In the genomic region with DNA sequence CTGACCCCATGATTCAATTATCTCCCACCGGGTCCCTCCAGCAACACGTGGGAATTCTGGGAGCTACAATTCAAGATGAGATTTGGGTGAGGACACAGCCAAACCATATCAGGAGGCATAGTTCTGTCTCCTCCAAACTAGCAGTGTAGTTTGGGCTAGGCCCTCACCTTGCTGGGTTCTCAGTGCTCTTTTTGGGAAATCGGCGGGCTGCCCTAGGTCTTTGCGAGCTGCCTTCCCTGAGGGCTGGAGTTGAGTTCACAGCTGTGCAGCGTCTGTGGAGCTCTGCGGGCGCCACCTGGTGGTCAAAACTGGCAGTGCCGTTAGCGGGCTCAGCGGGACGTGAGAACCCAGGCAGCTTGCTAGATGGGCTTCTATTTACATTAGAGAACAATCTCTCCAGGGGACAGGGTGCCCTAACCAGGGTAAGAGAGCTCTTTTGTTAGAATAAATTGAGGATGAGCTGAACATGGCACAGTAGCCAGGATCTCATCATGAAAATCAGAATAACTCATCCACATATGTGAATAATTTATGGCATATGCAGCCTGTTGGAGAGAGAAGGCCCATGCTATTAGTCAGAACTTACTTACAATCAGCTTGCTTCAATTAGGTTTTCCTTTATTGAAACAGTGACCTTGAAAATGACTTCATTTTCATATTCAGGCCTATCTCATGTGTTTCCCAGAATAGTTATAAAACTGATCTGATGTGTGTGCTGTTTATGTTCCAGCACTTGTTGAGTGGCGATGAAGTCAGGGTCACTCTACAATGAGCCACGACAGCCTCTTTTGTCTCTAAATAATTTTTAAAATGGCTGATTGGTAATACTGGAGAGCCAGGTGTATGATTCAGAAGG, we compare ENCODE assay signal across 8 cellular contexts. TPM values are rescaled to one million over a fixed set of nuclear protein-coding genes. Genes with fewer than 3 reads are reported as not detected.
DNase-seq lines count a peak whose midpoint lies in the region; TF ChIP-seq lines count a peak whose summit lies in the region.

No MANE protein-coding gene starts in this region.

- no peak overlapping the region for H3K27ac ChIP-seq in suprapubic skin

- intact Hi-C loops in activated T-helper 1 cell treated with anti-CD3 and anti-CD28 coated beads, Interleukin-12 subunit alpha, Interleukin-12 subunit beta, Interleukin-2, Interleukin-4 antibody, amounts not matched to agents 30 ng/mL and 10 ng/mL and 1 ng/mL, durations not matched to agents 14 hours and 24 hours and 36 hours (cut with micrococcal nuclease) = loop anchor here (1.0 kb wide), 4 partner anchors 8 to 215 kb away; a partner anchor contains a TSS

- H3K4me3 Mint-ChIP-seq in activated T-helper 1 cell treated with anti-CD3 and anti-CD28 coated beads, Interleukin-12 subunit alpha, Interleukin-12 subunit beta, Interleukin-2, Interleukin-4 antibody, amounts not matched to agents 30 ng/mL and 10 ng/mL and 1 ng/mL, durations not matched to agents 14 hours and 24 hours and 36 hours = no peak overlapping the region

- H3K4me1 Mint-ChIP-seq in activated T-helper 1 cell treated with anti-CD3 and anti-CD28 coated beads, Interleukin-12 subunit alpha, Interleukin-12 subunit beta, Interleukin-2, Interleukin-4 antibody, amounts not matched to agents 30 ng/mL and 10 ng/mL and 1 ng/mL, durations not matched to agents 14 hours and 24 hours and 36 hours (ENCODE audit: low read depth) = peaks cover 8% of the 10 kb centered on the region

- no peaks in the 10 kb centered on the region for H3K9me3 ChIP-seq in suprapubic skin

- no peaks in the 10 kb centered on the region for H3K36me3 ChIP-seq in suprapubic skin

- no peak for TF ChIP-seq EP300 in suprapubic skin (IDR thresholded peaks at IDR 0.05)

- 15% methylated on average over 13 of the region's 14 CpGs for WGBS in suprapubic skin

- no peak for TF ChIP-seq POLR2A in suprapubic skin (IDR thresholded peaks at IDR 0.05)

- TF ChIP-seq CTCF in fibroblast of villous mesenchyme (IDR thresholded peaks at IDR 0.05; ENCODE audit: insufficient read depth, low read depth, low read length) = peak; percentile 94
- peak; percentile 80 to 96 for TF ChIP-seq CTCF in suprapubic skin (IDR thresholded peaks at IDR 0.05)

- no peak overlapping the region for H3K4me3 ChIP-seq in fibroblast of villous mesenchyme (ENCODE audit: low read depth, low read length)
- H3K4me3 ChIP-seq in suprapubic skin = no peak overlapping the region

- DNase-seq in GF-D8 (lab: John Stamatoyannopoulos, UW) (peak; percentile 50), H4 (ENCODE audit: low spot score) (peak; percentile 69), Kasumi-1 (lab: John Stamatoyannopoulos, UW) (peak; percentile 80 to 84), RKO (ENCODE audit: low spot score) (peak; percentile 73), fibroblast of villous mesenchyme (ENCODE audit: low read depth) (peak; percentile 78), occipital lobe (lab: John Stamatoyannopoulos, UW) (peak; percentile 70), suprapubic skin (ENCODE audit: low spot score in 2 of 2) (peak; percentile 93 to 94)
- DNase-seq in activated T-helper 1 cell treated with anti-CD3 and anti-CD28 coated beads, Interleukin-12 subunit alpha, Interleukin-12 subunit beta, Interleukin-2, Interleukin-4 antibody, amounts not matched to agents 30 ng/mL and 10 ng/mL and 1 ng/mL, durations not matched to agents 14 hours and 24 hours and 36 hours (ENCODE audit: low spot score) = peak; percentile 75

- no peaks in the 10 kb centered on the region for H3K36me3 Mint-ChIP-seq in activated T-helper 1 cell treated with anti-CD3 and anti-CD28 coated beads, Interleukin-12 subunit alpha, Interleukin-12 subunit beta, Interleukin-2, Interleukin-4 antibody, amounts not matched to agents 30 ng/mL and 10 ng/mL and 1 ng/mL, durations not matched to agents 14 hours and 24 hours and 36 hours (ENCODE audit: low read depth)

- no peaks in the 10 kb centered on the region for H3K27me3 ChIP-seq in suprapubic skin

- no peak overlapping the region for H3K27ac Mint-ChIP-seq in activated T-helper 1 cell treated with anti-CD3 and anti-CD28 coated beads, Interleukin-12 subunit alpha, Interleukin-12 subunit beta, Interleukin-2, Interleukin-4 antibody, amounts not matched to agents 30 ng/mL and 10 ng/mL and 1 ng/mL, durations not matched to agents 14 hours and 24 hours and 36 hours

- H3K9me3 Mint-ChIP-seq in activated T-helper 1 cell treated with anti-CD3 and anti-CD28 coated beads, Interleukin-12 subunit alpha, Interleukin-12 subunit beta, Interleukin-2, Interleukin-4 antibody, amounts not matched to agents 30 ng/mL and 10 ng/mL and 1 ng/mL, durations not matched to agents 14 hours and 24 hours and 36 hours = no peaks in the 10 kb centered on the region

- H3K27me3 Mint-ChIP-seq in activated T-helper 1 cell treated with anti-CD3 and anti-CD28 coated beads, Interleukin-12 subunit alpha, Interleukin-12 subunit beta, Interleukin-2, Interleukin-4 antibody, amounts not matched to agents 30 ng/mL and 10 ng/mL and 1 ng/mL, durations not matched to agents 14 hours and 24 hours and 36 hours (ENCODE audit: insufficient read depth) = peaks cover 10% of the 10 kb centered on the region

- peaks cover 15% of the 10 kb centered on the region for H3K4me1 ChIP-seq in suprapubic skin

RNA-seq across cellular contexts. Expression of a gene that starts 27.4 kb away (rescaled TPM):
- 95.7 and 101 TPM in 2 replicates for total RNA-seq in H4 (2014; rRNA removed; shearing (Covaris generic))
- total RNA-seq in activated T-helper 1 cell treated with anti-CD3 and anti-CD28 coated beads, Interleukin-12 subunit alpha, Interleukin-12 subunit beta, Interleukin-2, Interleukin-4 antibody, amounts not matched to agents 30 ng/mL and 10 ng/mL and 1 ng/mL, durations not matched to agents 14 hours and 24 hours and 36 hours = 18.5 and 18.9 TPM in 2 replicates
- total RNA-seq in fibroblast of villous mesenchyme (87.7 and 99.2 TPM in 2 replicates), occipital lobe (41.6 TPM), suprapubic skin (100 to 1,000 TPM in 2 of 4 donors, 10 to 100 TPM in 2; 98.6 to 102 (median 100) TPM)
